20 cellular contexts compared by ENCODE assay signal in the genomic region with DNA sequence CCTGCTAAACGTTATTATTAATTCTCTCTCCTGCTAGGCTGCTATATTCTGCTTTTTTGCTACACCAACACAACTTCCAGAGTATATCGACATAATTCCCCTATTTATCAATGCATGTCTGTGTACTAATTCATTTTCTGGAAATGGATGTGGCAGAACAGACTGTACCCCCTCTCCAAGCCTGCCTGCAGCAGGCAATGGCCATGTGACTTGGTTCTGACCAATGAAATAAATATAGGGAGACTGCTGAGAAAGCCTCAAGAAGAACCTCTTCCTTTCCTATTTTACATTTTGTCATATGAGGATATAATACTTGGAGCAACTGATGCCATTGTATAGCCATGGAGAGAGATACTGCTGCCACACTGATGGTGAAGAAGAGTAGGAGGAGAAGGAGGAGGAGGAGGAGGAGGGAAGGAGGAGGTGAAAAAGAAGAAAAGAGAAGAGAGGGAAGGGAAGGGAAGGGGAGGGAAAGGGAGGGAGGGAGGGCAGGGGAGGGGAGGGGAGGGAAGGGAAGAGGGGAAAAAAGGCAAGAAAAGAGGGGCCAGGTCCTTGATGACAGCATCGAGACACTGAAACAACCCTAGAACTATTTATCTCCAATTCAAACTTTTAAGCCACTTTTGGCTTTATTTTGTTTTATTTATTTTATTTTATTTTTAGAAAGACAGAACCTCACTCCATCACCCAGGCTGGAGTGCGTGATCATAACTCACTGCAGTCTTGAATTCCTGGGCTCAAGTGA. TPM values are rescaled to one million over a fixed set of nuclear protein-coding genes. Genes with fewer than 3 reads are reported as not detected.
"Had no signal": no experiment of that assay in that cellular context is flagged by ENCODE, and none has a peak within 500 bp of the region (broad histone marks: within the 10 kb centered on the region; RNA-seq: fewer than 3 reads in every experiment).

No MANE protein-coding gene starts in this region.

- H3K4me3 Mint-ChIP-seq: naive thymus-derived CD8-positive, alpha-beta T cell; type B pancreatic cell had no signal

- H3K9me3 Mint-ChIP-seq: naive thymus-derived CD8-positive, alpha-beta T cell had no signal

- H3K36me3 ChIP-seq: colonic mucosa, heart right ventricle, neutrophil had no signal

- DNase-seq: colonic mucosa; dermis blood vessel endothelial cell; erythroblast; heart right ventricle; hypothalamus; kidney glomerular epithelial cell; mucosa of descending colon; naive thymus-derived CD8-positive, alpha-beta T cell; small intestine; stimulated activated CD4-positive, alpha-beta T cell treated with anti-CD3 and anti-CD28 coated beads, Interleukin-12 subunit alpha, Interleukin-12 subunit beta, amount 100 ng/mL, for 4 hours; stimulated activated CD4-positive, alpha-beta T cell treated with anti-CD3 and anti-CD28 coated beads, Interleukin-2, amount 100 ng/mL, for 48 hours; stimulated activated naive CD4-positive, alpha-beta T cell treated with Interleukin-2 at 50 U/mL for 16 hours had no signal

- FAIRE-seq: endothelial cell of umbilical vein, frontal cortex, islet of Langerhans, small intestine, urothelium cell line had no signal

- H3K9me3 ChIP-seq: colonic mucosa, heart right ventricle, mucosa of descending colon, neutrophil had no signal

- H3K27me3 ChIP-seq: colonic mucosa, heart right ventricle, neutrophil had no signal

- H3K27ac Mint-ChIP-seq: naive thymus-derived CD8-positive, alpha-beta T cell had no signal

- H3K27ac ChIP-seq: colonic mucosa, heart right ventricle, neutrophil had no signal

- H3K36me3 Mint-ChIP-seq: naive thymus-derived CD8-positive, alpha-beta T cell; type B pancreatic cell had no signal

- H3K4me3 ChIP-seq: colonic mucosa, heart right ventricle, mucosa of descending colon had no signal

- H3K4me1 ChIP-seq: colonic mucosa, heart right ventricle had no signal

RNA-seq across cellular contexts. Expression of a gene that starts 57.0 kb away (rescaled TPM):
- total RNA-seq: endothelial cell of umbilical vein, lung microvascular endothelial cell, pulmonary artery endothelial cell had no signal
- polyA plus RNA-seq: endothelial cell of umbilical vein; naive thymus-derived CD8-positive, alpha-beta T cell had no signal
